1 cellular context compared by ENCODE assay signal in the genomic region with DNA sequence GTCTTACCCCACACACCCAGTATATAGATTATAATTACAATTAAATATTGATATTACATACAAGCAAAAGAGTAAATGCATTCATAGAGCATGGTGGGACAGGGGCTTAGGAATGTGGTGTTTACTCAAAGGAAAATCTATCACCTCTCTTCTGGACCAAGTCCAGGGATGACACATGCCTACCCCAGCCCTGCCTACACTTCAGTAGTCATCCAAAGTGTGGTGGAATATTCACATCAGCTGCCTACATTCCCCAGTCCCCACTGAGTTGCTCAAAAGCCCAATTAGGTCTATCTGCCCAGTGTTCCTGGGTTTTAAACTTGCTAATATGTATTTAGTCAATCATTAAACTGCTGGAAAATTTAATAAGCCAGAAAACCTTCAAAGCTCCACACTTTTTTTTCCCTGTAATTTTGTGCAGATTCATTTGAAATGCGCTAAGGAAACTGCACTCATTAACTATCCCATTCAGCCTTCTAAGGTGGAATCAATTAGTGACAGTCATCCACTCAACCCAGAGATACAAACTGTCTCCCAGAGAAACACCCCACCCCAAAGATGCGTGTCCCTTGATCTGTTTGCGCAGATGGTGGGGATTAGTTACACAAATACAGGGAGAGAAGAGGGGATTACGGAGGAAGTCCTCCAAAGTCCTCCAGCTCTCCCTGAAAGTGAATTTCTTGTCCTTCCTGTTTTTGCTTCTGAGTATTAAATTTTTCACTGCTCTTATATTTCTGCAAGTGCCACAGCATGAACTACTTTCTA.
TF ChIP-seq lines count a peak whose summit lies in the region.

No MANE protein-coding gene starts in this region.

TF ChIP-seq in H1, 55 proteins besides CTCF, POLR2A, EP300 and RAD21:
- TF ChIP-seq BACH1 (IDR thresholded peaks at IDR 0.05; ENCODE audit: low read length), result no peak
- TF ChIP-seq CHD2 (IDR thresholded peaks at IDR 0.05; ENCODE audit: low read length), result no peak
- TF ChIP-seq GABPA (IDR thresholded peaks at IDR 0.05; ENCODE audit: borderline replicate concordance, insufficient read depth, low read length), result no peak
- no peak for TF ChIP-seq EZH2 (IDR thresholded peaks at IDR 0.05; ENCODE audit: low read depth, low read length, severe bottlenecking)
- no peak for TF ChIP-seq RNF2 (IDR thresholded peaks at IDR 0.05; ENCODE audit: borderline replicate concordance, low read depth, low read length, missing control alignments, poor library complexity, severe bottlenecking)
- TF ChIP-seq NANOG (IDR thresholded peaks at IDR 0.05; ENCODE audit: insufficient read depth, low read depth, low read length, poor library complexity, severe bottlenecking), result no peak
- TF ChIP-seq E2F6 (IDR thresholded peaks at IDR 0.05), result no peak
- TF ChIP-seq ZNF274 (IDR thresholded peaks at IDR 0.05; ENCODE audit: borderline replicate concordance, extremely low read depth, low read length), result no peak
- no peak for TF ChIP-seq MAFK (IDR thresholded peaks at IDR 0.05; ENCODE audit: low read depth, low read length)
- no peak for TF ChIP-seq ATF2 (IDR thresholded peaks at IDR 0.05; ENCODE audit: low read length)
- no peak for TF ChIP-seq JUN (IDR thresholded peaks at IDR 0.05; ENCODE audit: low read depth, low read length)
- no peak for TF ChIP-seq ASH2L (IDR thresholded peaks at IDR 0.05; ENCODE audit: low read length)
- TF ChIP-seq EGR1 (IDR thresholded peaks at IDR 0.05; ENCODE audit: borderline replicate concordance, low read depth, low read length), result no peak
- no peak for TF ChIP-seq TAF7 (optimal IDR thresholded peaks at IDR 0.05; ENCODE audit: borderline replicate concordance, low read depth, low read length)
- no peak for TF ChIP-seq SP2 (IDR thresholded peaks at IDR 0.05; ENCODE audit: low read length)
- TF ChIP-seq YY1 (IDR thresholded peaks at IDR 0.05; ENCODE audit: low read depth, low read length), result no peak
- TF ChIP-seq KDM4A (IDR thresholded peaks at IDR 0.05; ENCODE audit: low read depth, low read length, severe bottlenecking), result no peak
- no peak for TF ChIP-seq POU5F1 (IDR thresholded peaks at IDR 0.05; ENCODE audit: low read depth, low read length)
- TF ChIP-seq POLR2AphosphoS5 (IDR thresholded peaks at IDR 0.05; ENCODE audit: low read depth, low read length), result no peak
- no peak for TF ChIP-seq CBX5 (IDR thresholded peaks at IDR 0.05; ENCODE audit: low read depth, low read length)
